In the genomic region with DNA sequence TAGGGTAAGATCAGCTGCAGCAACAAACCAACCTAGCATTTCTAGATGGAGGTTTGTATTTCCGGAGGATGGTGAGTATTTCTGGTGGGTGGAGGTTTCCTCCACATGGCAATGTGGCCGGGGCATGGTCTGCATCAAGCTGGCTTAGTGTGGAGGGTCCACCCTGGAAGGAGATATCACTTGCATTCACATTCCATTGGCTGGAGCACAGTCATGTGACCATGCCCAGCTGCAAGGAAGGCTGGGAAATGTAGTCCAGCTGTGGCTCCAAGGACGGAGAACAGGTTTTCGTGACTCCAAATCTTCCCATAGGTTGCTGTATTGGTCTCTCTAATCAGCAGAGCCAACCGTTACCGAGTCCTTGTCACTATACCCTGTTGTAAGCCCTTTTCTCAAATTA, we compare ENCODE assay signal across 8 cellular contexts.
DNase-seq lines count a peak whose midpoint lies in the region; ATAC-seq lines count a peak whose summit lies in the region.

No MANE protein-coding gene starts in this region.

- peak; percentile 52 for DNase-seq in activated CD4-positive, CD25-positive, alpha-beta regulatory T cell treated with anti-CD3 and anti-CD28 coated beads, Interleukin-2, amount 50 U/mL, for 72 hours
- no peak for DNase-seq in activated CD4-positive, CD25-positive, alpha-beta regulatory T cell (lab: John Stamatoyannopoulos, UW)
- DNase-seq in NCI-H82 treated with DMSO at 0.1 percent for 48 hours (lab: John Stamatoyannopoulos, UW; ENCODE audit: unreplicated experiment) (peak; percentile 17), fibroblast of the conjunctiva (ENCODE audit: low read depth) (peak; percentile 35), left lobe of liver (ENCODE audit: low spot score) (no peak)
- peak; percentile 20 for DNase-seq in activated T-cell treated with anti-CD3 and anti-CD28 coated beads, Interleukin-2, amount 50 U/mL, for 4 hours
- DNase-seq in stimulated activated CD4-positive, alpha-beta T cell treated with anti-CD3 and anti-CD28 coated beads, Interleukin-12 subunit alpha, Interleukin-12 subunit beta, amount 100 ng/mL, for 4 hours: peak; percentile 27

- H3K4me1 Mint-ChIP-seq in activated T-cell treated with anti-CD3 and anti-CD28 coated beads, Interleukin-2, amount 50 U/mL, for 4 hours (ENCODE audit: low read depth): peaks cover 51% of the 10 kb centered on the region

- H3K27me3 Mint-ChIP-seq in activated T-cell treated with anti-CD3 and anti-CD28 coated beads, Interleukin-2, amount 50 U/mL, for 4 hours (ENCODE audit: low read depth): no peaks in the 10 kb centered on the region

- no peaks in the 10 kb centered on the region for H3K36me3 Mint-ChIP-seq in activated T-cell treated with anti-CD3 and anti-CD28 coated beads, Interleukin-2, amount 50 U/mL, for 4 hours (ENCODE audit: insufficient read depth)

- ATAC-seq in activated T-cell treated with anti-CD3 and anti-CD28 coated beads, Interleukin-2, amount 50 U/mL, for 4 hours: no peak
- ATAC-seq in GM21447 (IDR thresholded peaks at IDR 0.05; ENCODE audit: unreplicated experiment) (no peak), left lobe of liver (no peak)

- H3K4me3 Mint-ChIP-seq in activated T-cell treated with anti-CD3 and anti-CD28 coated beads, Interleukin-2, amount 50 U/mL, for 4 hours: no peak overlapping the region

- no peaks in the 10 kb centered on the region for H3K9me3 Mint-ChIP-seq in activated T-cell treated with anti-CD3 and anti-CD28 coated beads, Interleukin-2, amount 50 U/mL, for 4 hours

Comparison
In these comparisons a context has a peak if more than half of its experiments do, and no peak if none do; other contexts are left out.
1. DNase-seq: peak in activated CD4-positive, CD25-positive, alpha-beta regulatory T cell treated with anti-CD3 and anti-CD28 coated beads, Interleukin-2, amount 50 U/mL, for 72 hours (single experiment), NCI-H82 treated with DMSO at 0.1 percent for 48 hours (single experiment), activated T-cell treated with anti-CD3 and anti-CD28 coated beads, Interleukin-2, amount 50 U/mL, for 4 hours (single experiment), fibroblast of the conjunctiva (single experiment) and stimulated activated CD4-positive, alpha-beta T cell treated with anti-CD3 and anti-CD28 coated beads, Interleukin-12 subunit alpha, Interleukin-12 subunit beta, amount 100 ng/mL, for 4 hours (single experiment); none in activated CD4-positive, CD25-positive, alpha-beta regulatory T cell (0 of 4) and left lobe of liver (single experiment).